Comparison of ENCODE assay signal across 29 cellular contexts in genomic region chr18:59528866-59529265, GRCh38.
"Had no signal": no experiment of that assay in that cellular context is flagged by ENCODE, and none has a peak within 500 bp of the region (broad histone marks: within the 10 kb centered on the region; RNA-seq: fewer than 3 reads in every experiment).

No MANE protein-coding gene starts in this region.

- DNase-seq: naive thymus-derived CD8-positive, alpha-beta T cell; nephron progenitor cell; occipital lobe; ovary; posterior cingulate gyrus; psoas muscle; right cardiac atrium; right lobe of liver; sigmoid colon; small intestine; stimulated activated CD4-positive, alpha-beta T cell treated with anti-CD3 and anti-CD28 coated beads, Interleukin-15, amount 100 ng/mL, for 24 hours; stimulated activated CD4-positive, alpha-beta T cell treated with anti-CD3 and anti-CD28 coated beads, Interleukin-2, amount 100 ng/mL, for 24 hours; stimulated activated CD4-positive, alpha-beta T cell treated with anti-CD3 and anti-CD28 coated beads, Interleukin-2, amount 100 ng/mL, for 48 hours; stimulated activated CD4-positive, alpha-beta T cell treated with anti-CD3 and anti-CD28 coated beads, Interleukin-4, amount 100 ng/mL, for 24 hours; stimulated activated naive B cell treated with anti-CD40 and anti-IgM and Interleukin-4, amounts not matched to agents 10 μg/mL and 1 μg/mL and 100 μg/mL, for 72 hours; stimulated activated naive CD4-positive, alpha-beta T cell treated with Interleukin-2 at 50 U/mL for 16 hours; stomach; thyroid gland; upper lobe of right lung; uterus had no signal

- H3K27ac ChIP-seq: ovary, parathyroid adenoma, psoas muscle, right lobe of liver, sigmoid colon, stomach, thoracic aorta, thyroid gland, tibial nerve, upper lobe of right lung, uterus had no signal

- H3K4me3 Mint-ChIP-seq: naive thymus-derived CD8-positive, alpha-beta T cell; natural killer cell treated with Interleukin-12 subunit alpha and Interleukin-12 subunit beta and Interleukin-15 and Interleukin-18, amount 100 ng/mL, for 72 hours; nephron progenitor cell; neural crest cell; stimulated activated effector memory CD8-positive, alpha-beta T cell treated with anti-CD3 and anti-CD28 coated beads, Interleukin-12 subunit alpha, Interleukin-12 subunit beta, amount 100 ng/mL, for 72 hours; stimulated activated naive B cell treated with anti-CD40 and anti-IgM and Interleukin-4, amounts not matched to agents 10 μg/mL and 1 μg/mL and 100 μg/mL, for 72 hours; stimulated activated naive CD8-positive, alpha-beta T cell treated with anti-CD3 and anti-CD28 coated beads, Interleukin-15, Interleukin-2, amounts not matched to agents 100 ng/mL and 50 ng/mL, for 24 hours; type B pancreatic cell had no signal

- ATAC-seq: naive thymus-derived CD8-positive, alpha-beta T cell; natural killer cell treated with Interleukin-12 subunit alpha and Interleukin-12 subunit beta and Interleukin-15 and Interleukin-18, amount 100 ng/mL, for 72 hours; psoas muscle; right cardiac atrium; right lobe of liver; stimulated activated effector memory CD8-positive, alpha-beta T cell treated with anti-CD3 and anti-CD28 coated beads, Interleukin-12 subunit alpha, Interleukin-12 subunit beta, amount 100 ng/mL, for 72 hours; stimulated activated naive B cell treated with anti-CD40 and anti-IgM and Interleukin-4, amounts not matched to agents 10 μg/mL and 1 μg/mL and 100 μg/mL, for 72 hours; upper lobe of right lung had no signal

- H3K4me1 ChIP-seq: psoas muscle, right lobe of liver, sigmoid colon, stomach, thyroid gland, tibial nerve, upper lobe of right lung, uterus had no signal

- H3K27ac Mint-ChIP-seq: naive thymus-derived CD8-positive, alpha-beta T cell; natural killer cell treated with Interleukin-12 subunit alpha and Interleukin-12 subunit beta and Interleukin-15 and Interleukin-18, amount 100 ng/mL, for 72 hours; nephron progenitor cell; progenitor cell of endocrine pancreas; stimulated activated effector memory CD8-positive, alpha-beta T cell treated with anti-CD3 and anti-CD28 coated beads, Interleukin-12 subunit alpha, Interleukin-12 subunit beta, amount 100 ng/mL, for 72 hours; stimulated activated naive B cell treated with anti-CD40 and anti-IgM and Interleukin-4, amounts not matched to agents 10 μg/mL and 1 μg/mL and 100 μg/mL, for 72 hours; stimulated activated naive CD8-positive, alpha-beta T cell treated with anti-CD3 and anti-CD28 coated beads, Interleukin-15, Interleukin-2, amounts not matched to agents 100 ng/mL and 50 ng/mL, for 24 hours; type B pancreatic cell had no signal

- H3K27me3 Mint-ChIP-seq: natural killer cell treated with Interleukin-12 subunit alpha and Interleukin-12 subunit beta and Interleukin-15 and Interleukin-18, amount 100 ng/mL, for 72 hours; type B pancreatic cell had no signal

- H3K9me3 Mint-ChIP-seq: stimulated activated effector memory CD8-positive, alpha-beta T cell treated with anti-CD3 and anti-CD28 coated beads, Interleukin-12 subunit alpha, Interleukin-12 subunit beta, amount 100 ng/mL, for 72 hours had no signal

- H3K36me3 Mint-ChIP-seq: natural killer cell treated with Interleukin-12 subunit alpha and Interleukin-12 subunit beta and Interleukin-15 and Interleukin-18, amount 100 ng/mL, for 72 hours; stimulated activated effector memory CD8-positive, alpha-beta T cell treated with anti-CD3 and anti-CD28 coated beads, Interleukin-12 subunit alpha, Interleukin-12 subunit beta, amount 100 ng/mL, for 72 hours had no signal

- H3K27me3 ChIP-seq: ovary, right lobe of liver, sigmoid colon, thyroid gland, tibial nerve, upper lobe of right lung, uterus had no signal

- H3K9ac ChIP-seq: parathyroid adenoma had no signal

- H3K9me3 ChIP-seq: ovary, right lobe of liver, sigmoid colon, stomach, thoracic aorta, thyroid gland, upper lobe of right lung, uterus had no signal

- H2AFZ ChIP-seq: parathyroid adenoma had no signal

- H3K79me2 ChIP-seq: parathyroid adenoma had no signal

- H3K4me3 ChIP-seq: ovary, psoas muscle, right lobe of liver, sigmoid colon, stomach, thoracic aorta, thyroid gland, tibial nerve, upper lobe of right lung, uterus had no signal

- FAIRE-seq: small intestine had no signal

- H3K4me1 Mint-ChIP-seq: naive thymus-derived CD8-positive, alpha-beta T cell; neural crest cell; stimulated activated effector memory CD8-positive, alpha-beta T cell treated with anti-CD3 and anti-CD28 coated beads, Interleukin-12 subunit alpha, Interleukin-12 subunit beta, amount 100 ng/mL, for 72 hours; stimulated activated naive B cell treated with anti-CD40 and anti-IgM and Interleukin-4, amounts not matched to agents 10 μg/mL and 1 μg/mL and 100 μg/mL, for 72 hours had no signal

- H3K36me3 ChIP-seq: ovary, right lobe of liver, sigmoid colon, stomach, thoracic aorta, thyroid gland, tibial nerve, upper lobe of right lung, uterus had no signal
